ENCODE assay signal across 1 cellular context in the genomic region with DNA sequence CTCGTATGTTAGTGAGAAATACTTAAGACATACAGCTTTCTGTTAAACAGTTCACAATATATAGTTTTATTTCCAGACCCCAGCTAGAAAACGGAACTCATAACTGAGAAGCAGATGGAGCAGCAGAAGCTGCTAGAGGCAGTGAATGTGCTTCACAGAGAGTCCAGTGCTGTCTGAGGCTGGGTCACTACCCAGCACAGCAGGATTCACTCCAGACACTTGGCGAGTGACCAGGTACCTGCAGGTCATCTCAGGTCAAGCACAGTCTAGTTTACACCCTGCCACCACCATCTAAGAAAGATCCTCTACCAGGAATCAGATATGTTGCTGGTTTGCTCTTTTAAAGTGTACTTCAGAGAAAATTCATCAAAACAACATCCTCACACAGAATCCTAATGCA.
TF ChIP-seq lines count a peak whose summit lies in the region.

No MANE protein-coding gene starts in this region.

TF ChIP-seq in GM23338, 12 proteins besides CTCF, POLR2A, EP300 and RAD21 (continued from another document):
- TF ChIP-seq, protein P1, sequence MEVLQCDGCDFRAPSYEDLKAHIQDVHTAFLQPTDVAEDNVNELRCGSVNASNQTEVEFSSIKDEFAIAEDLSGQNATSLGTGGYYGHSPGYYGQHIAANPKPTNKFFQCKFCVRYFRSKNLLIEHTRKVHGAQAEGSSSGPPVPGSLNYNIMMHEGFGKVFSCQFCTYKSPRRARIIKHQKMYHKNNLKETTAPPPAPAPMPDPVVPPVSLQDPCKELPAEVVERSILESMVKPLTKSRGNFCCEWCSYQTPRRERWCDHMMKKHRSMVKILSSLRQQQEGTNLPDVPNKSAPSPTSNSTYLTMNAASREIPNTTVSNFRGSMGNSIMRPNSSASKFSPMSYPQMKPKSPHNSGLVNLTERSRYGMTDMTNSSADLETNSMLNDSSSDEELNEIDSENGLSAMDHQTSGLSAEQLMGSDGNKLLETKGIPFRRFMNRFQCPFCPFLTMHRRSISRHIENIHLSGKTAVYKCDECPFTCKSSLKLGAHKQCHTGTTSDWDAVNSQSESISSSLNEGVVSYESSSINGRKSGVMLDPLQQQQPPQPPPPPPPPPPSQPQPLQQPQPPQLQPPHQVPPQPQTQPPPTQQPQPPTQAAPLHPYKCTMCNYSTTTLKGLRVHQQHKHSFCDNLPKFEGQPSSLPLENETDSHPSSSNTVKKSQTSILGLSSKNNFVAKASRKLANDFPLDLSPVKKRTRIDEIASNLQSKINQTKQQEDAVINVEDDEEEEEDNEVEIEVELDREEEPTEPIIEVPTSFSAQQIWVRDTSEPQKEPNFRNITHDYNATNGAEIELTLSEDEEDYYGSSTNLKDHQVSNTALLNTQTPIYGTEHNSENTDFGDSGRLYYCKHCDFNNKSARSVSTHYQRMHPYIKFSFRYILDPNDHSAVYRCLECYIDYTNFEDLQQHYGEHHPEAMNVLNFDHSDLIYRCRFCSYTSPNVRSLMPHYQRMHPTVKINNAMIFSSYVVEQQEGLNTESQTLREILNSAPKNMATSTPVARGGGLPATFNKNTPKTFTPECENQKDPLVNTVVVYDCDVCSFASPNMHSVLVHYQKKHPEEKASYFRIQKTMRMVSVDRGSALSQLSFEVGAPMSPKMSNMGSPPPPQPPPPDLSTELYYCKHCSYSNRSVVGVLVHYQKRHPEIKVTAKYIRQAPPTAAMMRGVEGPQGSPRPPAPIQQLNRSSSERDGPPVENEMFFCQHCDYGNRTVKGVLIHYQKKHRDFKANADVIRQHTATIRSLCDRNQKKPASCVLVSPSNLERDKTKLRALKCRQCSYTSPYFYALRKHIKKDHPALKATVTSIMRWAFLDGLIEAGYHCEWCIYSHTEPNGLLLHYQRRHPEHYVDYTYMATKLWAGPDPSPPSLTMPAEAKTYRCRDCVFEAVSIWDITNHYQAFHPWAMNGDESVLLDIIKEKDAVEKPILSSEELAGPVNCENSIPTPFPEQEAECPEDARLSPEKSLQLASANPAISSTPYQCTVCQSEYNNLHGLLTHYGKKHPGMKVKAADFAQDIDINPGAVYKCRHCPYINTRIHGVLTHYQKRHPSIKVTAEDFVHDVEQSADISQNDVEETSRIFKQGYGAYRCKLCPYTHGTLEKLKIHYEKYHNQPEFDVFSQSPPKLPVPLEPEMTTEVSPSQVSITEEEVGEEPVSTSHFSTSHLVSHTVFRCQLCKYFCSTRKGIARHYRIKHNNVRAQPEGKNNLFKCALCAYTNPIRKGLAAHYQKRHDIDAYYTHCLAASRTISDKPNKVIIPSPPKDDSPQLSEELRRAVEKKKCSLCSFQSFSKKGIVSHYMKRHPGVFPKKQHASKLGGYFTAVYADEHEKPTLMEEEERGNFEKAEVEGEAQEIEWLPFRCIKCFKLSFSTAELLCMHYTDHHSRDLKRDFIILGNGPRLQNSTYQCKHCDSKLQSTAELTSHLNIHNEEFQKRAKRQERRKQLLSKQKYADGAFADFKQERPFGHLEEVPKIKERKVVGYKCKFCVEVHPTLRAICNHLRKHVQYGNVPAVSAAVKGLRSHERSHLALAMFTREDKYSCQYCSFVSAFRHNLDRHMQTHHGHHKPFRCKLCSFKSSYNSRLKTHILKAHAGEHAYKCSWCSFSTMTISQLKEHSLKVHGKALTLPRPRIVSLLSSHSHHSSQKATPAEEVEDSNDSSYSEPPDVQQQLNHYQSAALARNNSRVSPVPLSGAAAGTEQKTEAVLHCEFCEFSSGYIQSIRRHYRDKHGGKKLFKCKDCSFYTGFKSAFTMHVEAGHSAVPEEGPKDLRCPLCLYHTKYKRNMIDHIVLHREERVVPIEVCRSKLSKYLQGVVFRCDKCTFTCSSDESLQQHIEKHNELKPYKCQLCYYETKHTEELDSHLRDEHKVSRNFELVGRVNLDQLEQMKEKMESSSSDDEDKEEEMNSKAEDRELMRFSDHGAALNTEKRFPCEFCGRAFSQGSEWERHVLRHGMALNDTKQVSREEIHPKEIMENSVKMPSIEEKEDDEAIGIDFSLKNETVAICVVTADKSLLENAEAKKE (CRISPR knock-in tag; IDR thresholded peaks at IDR 0.05), result no peak
- TF ChIP-seq, protein P2, sequence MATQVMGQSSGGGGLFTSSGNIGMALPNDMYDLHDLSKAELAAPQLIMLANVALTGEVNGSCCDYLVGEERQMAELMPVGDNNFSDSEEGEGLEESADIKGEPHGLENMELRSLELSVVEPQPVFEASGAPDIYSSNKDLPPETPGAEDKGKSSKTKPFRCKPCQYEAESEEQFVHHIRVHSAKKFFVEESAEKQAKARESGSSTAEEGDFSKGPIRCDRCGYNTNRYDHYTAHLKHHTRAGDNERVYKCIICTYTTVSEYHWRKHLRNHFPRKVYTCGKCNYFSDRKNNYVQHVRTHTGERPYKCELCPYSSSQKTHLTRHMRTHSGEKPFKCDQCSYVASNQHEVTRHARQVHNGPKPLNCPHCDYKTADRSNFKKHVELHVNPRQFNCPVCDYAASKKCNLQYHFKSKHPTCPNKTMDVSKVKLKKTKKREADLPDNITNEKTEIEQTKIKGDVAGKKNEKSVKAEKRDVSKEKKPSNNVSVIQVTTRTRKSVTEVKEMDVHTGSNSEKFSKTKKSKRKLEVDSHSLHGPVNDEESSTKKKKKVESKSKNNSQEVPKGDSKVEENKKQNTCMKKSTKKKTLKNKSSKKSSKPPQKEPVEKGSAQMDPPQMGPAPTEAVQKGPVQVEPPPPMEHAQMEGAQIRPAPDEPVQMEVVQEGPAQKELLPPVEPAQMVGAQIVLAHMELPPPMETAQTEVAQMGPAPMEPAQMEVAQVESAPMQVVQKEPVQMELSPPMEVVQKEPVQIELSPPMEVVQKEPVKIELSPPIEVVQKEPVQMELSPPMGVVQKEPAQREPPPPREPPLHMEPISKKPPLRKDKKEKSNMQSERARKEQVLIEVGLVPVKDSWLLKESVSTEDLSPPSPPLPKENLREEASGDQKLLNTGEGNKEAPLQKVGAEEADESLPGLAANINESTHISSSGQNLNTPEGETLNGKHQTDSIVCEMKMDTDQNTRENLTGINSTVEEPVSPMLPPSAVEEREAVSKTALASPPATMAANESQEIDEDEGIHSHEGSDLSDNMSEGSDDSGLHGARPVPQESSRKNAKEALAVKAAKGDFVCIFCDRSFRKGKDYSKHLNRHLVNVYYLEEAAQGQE (IDR thresholded peaks at IDR 0.05; ENCODE audit: unreplicated experiment), result no peak
- TF ChIP-seq STAT1 (IDR thresholded peaks at IDR 0.05; ENCODE audit: unreplicated experiment) (no peak), ZNF331 (CRISPR knock-in tag; IDR thresholded peaks at IDR 0.05; ENCODE audit: low read depth) (no peak), ZNF114 (CRISPR knock-in tag; IDR thresholded peaks at IDR 0.05) (no peak), EZH2 (IDR thresholded peaks at IDR 0.05; ENCODE audit: low read depth, unreplicated experiment) (no peak), EZH2phosphoT487 (IDR thresholded peaks at IDR 0.05; ENCODE audit: unreplicated experiment) (no peak), JUNB (IDR thresholded peaks at IDR 0.05; ENCODE audit: unreplicated experiment) (no peak)
- TF ChIP-seq, protein P3, sequence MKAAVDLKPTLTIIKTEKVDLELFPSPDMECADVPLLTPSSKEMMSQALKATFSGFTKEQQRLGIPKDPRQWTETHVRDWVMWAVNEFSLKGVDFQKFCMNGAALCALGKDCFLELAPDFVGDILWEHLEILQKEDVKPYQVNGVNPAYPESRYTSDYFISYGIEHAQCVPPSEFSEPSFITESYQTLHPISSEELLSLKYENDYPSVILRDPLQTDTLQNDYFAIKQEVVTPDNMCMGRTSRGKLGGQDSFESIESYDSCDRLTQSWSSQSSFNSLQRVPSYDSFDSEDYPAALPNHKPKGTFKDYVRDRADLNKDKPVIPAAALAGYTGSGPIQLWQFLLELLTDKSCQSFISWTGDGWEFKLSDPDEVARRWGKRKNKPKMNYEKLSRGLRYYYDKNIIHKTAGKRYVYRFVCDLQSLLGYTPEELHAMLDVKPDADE (IDR thresholded peaks at IDR 0.05), result no peak
TF ChIP-seq in GM23338: peak in this region for 0.
